ENCODE assay signal across 17 cellular contexts in genomic region chr2:236764716-236765115, GRCh38.
DNase-seq lines count a peak whose midpoint lies in the region; ATAC-seq, FAIRE-seq and TF ChIP-seq lines count a peak whose summit lies in the region.
"Had no signal": no experiment of that assay in that cellular context is flagged by ENCODE, and none has a peak within 500 bp of the region (broad histone marks: within the 10 kb centered on the region; RNA-seq: fewer than 3 reads in every experiment).

No MANE protein-coding gene starts in this region.

- no peaks in the 10 kb centered on the region for H3K9me3 Mint-ChIP-seq in MCF 10A (ENCODE audit: unreplicated experiment)
- no peaks in the 10 kb centered on the region for H3K9me3 Mint-ChIP-seq in activated CD4-positive, alpha-beta memory T cell treated with anti-CD3 and anti-CD28 coated beads, Interleukin-2, amount 10 ng/mL, durations not matched to agents 7 days and 5 days

- peaks cover 12% of the 10 kb centered on the region for H3K4me1 Mint-ChIP-seq in MCF 10A (ENCODE audit: insufficient read depth, unreplicated experiment)
- H3K4me1 Mint-ChIP-seq in activated CD4-positive, alpha-beta memory T cell treated with anti-CD3 and anti-CD28 coated beads, Interleukin-2, amount 10 ng/mL, durations not matched to agents 7 days and 5 days = no peaks in the 10 kb centered on the region
- H3K4me1 Mint-ChIP-seq: B cell; CD4-positive, alpha-beta memory T cell had no signal

- H3K9me3 ChIP-seq in mammary epithelial cell (replicated peaks; ENCODE audit: insufficient read depth, low read length) (no peaks in the 10 kb centered on the region), smooth muscle cell (replicated peaks; ENCODE audit: low read depth) (no peaks in the 10 kb centered on the region), ovary (no peaks in the 10 kb centered on the region)

- TF ChIP-seq CTCF in mammary epithelial cell (conservative IDR thresholded peaks at IDR 0.05 in 1 of 2, IDR thresholded peaks at IDR 0.05 in 1 of 2; ENCODE audit: extremely low read depth in 1 of 2, insufficient read depth in 1 of 2, low read depth in 1 of 2, low read length in 2 of 2) (no peak), MCF 10A (IDR thresholded peaks at IDR 0.05; ENCODE audit: unreplicated experiment) (no peak), bronchial epithelial cell (IDR thresholded peaks at IDR 0.05; ENCODE audit: insufficient read depth, low read length, severe bottlenecking) (no peak), smooth muscle cell (IDR thresholded peaks at IDR 0.05; ENCODE audit: borderline replicate concordance, insufficient read depth, poor library complexity, severe bottlenecking) (no peak), ovary (IDR thresholded peaks at IDR 0.05) (no peak)

- no peak overlapping the region for H3K4me3 Mint-ChIP-seq in MCF 10A (ENCODE audit: unreplicated experiment)
- no peak overlapping the region for H3K4me3 Mint-ChIP-seq in activated CD4-positive, alpha-beta memory T cell treated with anti-CD3 and anti-CD28 coated beads, Interleukin-2, amount 10 ng/mL, durations not matched to agents 7 days and 5 days
- H3K4me3 Mint-ChIP-seq: B cell; CD4-positive, alpha-beta memory T cell had no signal

- no peaks in the 10 kb centered on the region for H4K20me1 ChIP-seq in mammary epithelial cell (ENCODE audit: insufficient read depth, low read length)
- H4K20me1 ChIP-seq in smooth muscle cell (ENCODE audit: low read depth) = no peaks in the 10 kb centered on the region

- 23% methylated on average over 2 of the region's 2 CpGs for WGBS in mammary epithelial cell (ENCODE audit: low coverage, missing lambda C conversion rate)
- 69% methylated on average over 2 of the region's 2 CpGs for WGBS in smooth muscle cell (ENCODE audit: low lambda C conversion rate)
- WGBS in ovary, 3 donors = 77 to 97% (median 93%) methylated on average over 2 of the region's 2 CpGs

- CTCF ChIA-PET in mammary epithelial cell (lab: Charles Lee; ENCODE audit: low non-redundant PET) = no interaction called here
- CTCF ChIA-PET in MCF 10A (lab: Yijun Ruan, JAX) = interaction anchor here (0.6 kb wide), 1 partner anchor 328 kb away, joined by 3 read pairs; no protein-coding TSS in a partner anchor
- CTCF ChIA-PET in activated CD4-positive, alpha-beta memory T cell treated with anti-CD3 and anti-CD28 coated beads, Interleukin-2, amount 10 ng/mL, durations not matched to agents 7 days and 5 days (lab: Charles Lee) = no interaction called here

- in situ Hi-C loops in mammary epithelial cell (cut with MboI; ENCODE audit: low sequenced_read_pairs in 2 of 2) = no loop called here

- peak; percentile 80 for FAIRE-seq in bronchial epithelial cell (lab: Jason Lieb, UNC)
- FAIRE-seq: A204.1, GM12892, GM19239, H54 had no signal

- H3K27ac Mint-ChIP-seq in MCF 10A (ENCODE audit: low read depth, unreplicated experiment) = no peak overlapping the region
- H3K27ac Mint-ChIP-seq in activated CD4-positive, alpha-beta memory T cell treated with anti-CD3 and anti-CD28 coated beads, Interleukin-2, amount 10 ng/mL, durations not matched to agents 7 days and 5 days = no peak overlapping the region
- H3K27ac Mint-ChIP-seq: B cell; CD4-positive, alpha-beta memory T cell had no signal

- intact Hi-C loops in mammary epithelial cell (cut with micrococcal nuclease) (no loop called here), MCF 10A (cut with micrococcal nuclease) (no loop called here), ovary (cut with DNase I) (no loop called here)

- H3K9ac ChIP-seq in mammary epithelial cell (ENCODE audit: insufficient read depth, low read length) (no peak overlapping the region), smooth muscle cell (ENCODE audit: low read depth) (no peak overlapping the region)

- no peak for TF ChIP-seq EP300 in ovary (IDR thresholded peaks at IDR 0.05)

- H3K4me1 ChIP-seq in mammary epithelial cell (ENCODE audit: insufficient read depth, low read length) = peaks cover 38% of the 10 kb centered on the region
- H3K4me1 ChIP-seq in smooth muscle cell (ENCODE audit: low read depth) = peaks cover 14% of the 10 kb centered on the region
- H3K4me1 ChIP-seq in ovary (ENCODE audit: insufficient read depth) = peaks cover 2% of the 10 kb centered on the region

- H3K36me3 ChIP-seq in mammary epithelial cell (ENCODE audit: insufficient read depth, low read length) = no peaks in the 10 kb centered on the region
- H3K36me3 ChIP-seq in bronchial epithelial cell (ENCODE audit: control insufficient read depth, insufficient read depth, low read length) = no peaks in the 10 kb centered on the region
- H3K36me3 ChIP-seq in smooth muscle cell (ENCODE audit: low read depth) = no peaks in the 10 kb centered on the region
- no peaks in the 10 kb centered on the region for H3K36me3 ChIP-seq in ovary

- BruUV-seq in mammary epithelial cell (replicated peaks; lab: Mats Ljungman, UMichigan) (no TSS peak), MCF 10A (replicated peaks; lab: Mats Ljungman, UMichigan) (no TSS peak)

- no peaks in the 10 kb centered on the region for H3K27me3 ChIP-seq in mammary epithelial cell (ENCODE audit: insufficient read depth, low read length)
- no peaks in the 10 kb centered on the region for H3K27me3 ChIP-seq in bronchial epithelial cell (ENCODE audit: control insufficient read depth, insufficient read depth, low read length)
- no peaks in the 10 kb centered on the region for H3K27me3 ChIP-seq in smooth muscle cell (ENCODE audit: low read depth)
- H3K27me3 ChIP-seq in ovary = no peaks in the 10 kb centered on the region

- no peaks in the 10 kb centered on the region for H3K27me3 Mint-ChIP-seq in MCF 10A (ENCODE audit: insufficient read depth, unreplicated experiment)
- peaks cover 7% of the 10 kb centered on the region for H3K27me3 Mint-ChIP-seq in activated CD4-positive, alpha-beta memory T cell treated with anti-CD3 and anti-CD28 coated beads, Interleukin-2, amount 10 ng/mL, durations not matched to agents 7 days and 5 days

- POLR2A ChIA-PET in MCF 10A (lab: Yijun Ruan, JAX) = interaction anchor here (0.6 kb wide), 2 partner anchors 39 to 219 kb away, joined by 3 to 4 read pairs; no protein-coding TSS in a partner anchor
- POLR2A ChIA-PET in activated CD4-positive, alpha-beta memory T cell treated with anti-CD3 and anti-CD28 coated beads, Interleukin-2, amount 10 ng/mL, durations not matched to agents 7 days and 5 days (lab: Charles Lee) = no interaction called here

- dilution Hi-C loops in mammary epithelial cell (cut with HindIII; ENCODE audit: low sequenced_read_pairs) = no loop called here

- H3K79me2 ChIP-seq in mammary epithelial cell (ENCODE audit: insufficient read depth, low read length) (no peaks in the 10 kb centered on the region), smooth muscle cell (ENCODE audit: low read depth) (no peaks in the 10 kb centered on the region)

- no peak for TF ChIP-seq POLR2A in ovary (IDR thresholded peaks at IDR 0.05)

- H2AFZ ChIP-seq in mammary epithelial cell (ENCODE audit: low read depth, low read length) = peak overlapping the region; percentile 33
- H2AFZ ChIP-seq in smooth muscle cell (ENCODE audit: low read depth) = no peak overlapping the region

- no peak for ATAC-seq in left lobe of liver
- ATAC-seq: HCT116 had no signal

- H3K36me3 Mint-ChIP-seq in MCF 10A (ENCODE audit: insufficient read depth, unreplicated experiment) = peaks cover 4% of the 10 kb centered on the region
- no peaks in the 10 kb centered on the region for H3K36me3 Mint-ChIP-seq in activated CD4-positive, alpha-beta memory T cell treated with anti-CD3 and anti-CD28 coated beads, Interleukin-2, amount 10 ng/mL, durations not matched to agents 7 days and 5 days (ENCODE audit: low read depth)
- H3K36me3 Mint-ChIP-seq: CD4-positive, alpha-beta memory T cell had no signal

- H3K4me2 ChIP-seq in mammary epithelial cell (ENCODE audit: insufficient read depth, low read depth, low read length) (peak overlapping the region; percentile 7), smooth muscle cell (peak overlapping the region; percentile 24)

- H3K27ac ChIP-seq in mammary epithelial cell (ENCODE audit: insufficient read depth, low read depth, low read length) (no peak overlapping the region), smooth muscle cell (ENCODE audit: low read depth) (no peak overlapping the region), ovary (no peak overlapping the region)

- H3F3A ChIP-seq in smooth muscle cell (ENCODE audit: low read depth) = peaks cover 8% of the 10 kb centered on the region

- H3K4me3 ChIP-seq in mammary epithelial cell (replicated peaks in 1 of 3; ENCODE audit: insufficient read depth in 1 of 3, low read depth in 2 of 3, low read length in 3 of 3) = no peak overlapping the region
- no peak overlapping the region for H3K4me3 ChIP-seq in bronchial epithelial cell (ENCODE audit: low read depth, low read length)
- no peak overlapping the region for H3K4me3 ChIP-seq in smooth muscle cell
- H3K4me3 ChIP-seq in ovary = no peak overlapping the region

- DNase-seq in mammary epithelial cell (no peak), MCF 10A (ENCODE audit: unreplicated experiment) (no peak), bronchial epithelial cell (ENCODE audit: low read depth) (peak; percentile 88), left lobe of liver (ENCODE audit: low spot score) (peak; percentile 19), smooth muscle cell (lab: John Stamatoyannopoulos, UW; ENCODE audit: unreplicated experiment) (no peak), ovary (no peak)
- no peak for DNase-seq in activated CD4-positive, alpha-beta memory T cell treated with anti-CD3 and anti-CD28 coated beads, Interleukin-2, amount 10 ng/mL, durations not matched to agents 7 days and 5 days
- DNase-seq: C1 segment of cervical spinal cord; CD4-positive, alpha-beta memory T cell; DND-41; GDM1 had no signal

Comparison
In these comparisons a context has a peak if more than half of its experiments do, and no peak if none do; other contexts are left out.
1. DNase-seq: peak in bronchial epithelial cell (single experiment) and left lobe of liver (single experiment); none in mammary epithelial cell (single experiment), MCF 10A (single experiment), smooth muscle cell (single experiment), ovary (0 of 5) and activated CD4-positive, alpha-beta memory T cell treated with anti-CD3 and anti-CD28 coated beads, Interleukin-2, amount 10 ng/mL, durations not matched to agents 7 days and 5 days (single experiment).